In the genomic region with DNA sequence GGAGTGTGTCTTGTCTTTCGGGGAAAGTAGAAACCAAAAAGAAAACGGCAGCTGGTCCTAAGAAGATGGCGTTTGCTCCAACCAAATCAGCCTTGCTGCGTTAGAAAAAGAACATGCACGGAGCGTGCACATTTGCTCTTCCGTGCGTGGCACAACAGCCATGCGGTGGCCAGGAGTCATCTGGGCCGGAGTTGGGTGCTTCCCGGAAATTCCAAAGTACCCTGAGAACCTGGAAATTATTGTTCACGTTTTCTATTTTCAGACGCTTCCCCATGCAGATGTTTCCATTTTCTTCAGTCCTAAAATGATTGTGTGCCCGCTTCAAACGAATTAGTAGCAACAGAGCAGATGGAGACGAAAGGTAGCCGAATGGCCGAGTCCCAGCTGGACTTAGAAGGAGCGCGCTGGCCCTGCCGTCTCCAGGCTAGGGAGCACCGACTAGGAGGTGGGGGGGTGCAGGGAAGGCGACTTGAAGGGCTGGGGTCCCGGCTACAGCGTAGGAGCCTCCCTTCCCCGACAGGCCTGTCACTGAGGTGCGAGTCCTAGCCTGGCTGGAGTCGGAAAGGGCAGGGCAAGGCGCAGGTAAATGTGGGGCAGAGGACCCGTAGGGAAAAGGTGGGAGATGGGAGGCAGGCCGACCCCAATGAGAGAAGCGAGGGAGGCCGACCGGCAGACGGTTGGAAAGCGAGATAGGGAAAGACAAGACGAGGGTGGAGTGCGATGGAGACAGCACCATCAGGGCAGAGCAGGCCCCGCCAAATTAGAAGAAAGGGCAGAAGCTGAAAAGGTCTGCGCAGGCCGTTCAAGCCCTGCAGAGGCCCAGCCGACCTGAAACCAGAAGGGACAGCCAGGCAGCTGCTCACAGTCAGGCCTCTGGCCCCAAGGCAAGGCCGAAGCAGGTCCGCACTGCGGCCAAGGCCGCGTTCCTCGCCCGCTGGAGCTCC, we compare ENCODE assay signal across 14 cellular contexts. TPM values are rescaled to one million over a fixed set of nuclear protein-coding genes. Genes with fewer than 3 reads are reported as not detected.
DNase-seq lines count a peak whose midpoint lies in the region; ATAC-seq and TF ChIP-seq lines count a peak whose summit lies in the region.
"Had no signal": no experiment of that assay in that cellular context is flagged by ENCODE, and none has a peak within 500 bp of the region (broad histone marks: within the 10 kb centered on the region; RNA-seq: fewer than 3 reads in every experiment).

No MANE protein-coding gene starts in this region.

- no peak for ATAC-seq in HG02973 (IDR thresholded peaks at IDR 0.05; ENCODE audit: unreplicated experiment)

- H3K27me3 ChIP-seq in CD8-positive, alpha-beta memory T cell (ENCODE audit: insufficient read depth, low read length, poor library complexity, severe bottlenecking): peaks cover 66% of the 10 kb centered on the region

- CTCF ChIA-PET in CD8-positive, alpha-beta memory T cell (lab: Charles Lee): interaction anchor here (4.0 kb wide), 1 partner anchor 9 kb away, joined by 16 read pairs; no protein-coding TSS in a partner anchor

- H3K27ac Mint-ChIP-seq in CD8-positive, alpha-beta memory T cell: peak overlapping the region in 1 of 8 donors; percentile 62
- H3K27ac Mint-ChIP-seq in IgD-negative memory B cell (peak overlapping the region; percentile 48 to 87 (median 74)), chondrocyte (ENCODE audit: unreplicated experiment) (no peak overlapping the region), neural crest cell (ENCODE audit: unreplicated experiment) (no peak overlapping the region)

- H3K36me3 Mint-ChIP-seq in CD8-positive, alpha-beta memory T cell: no peaks in the 10 kb centered on the region
- H3K36me3 Mint-ChIP-seq in IgD-negative memory B cell (peaks cover 1% of the 10 kb centered on the region), chondrocyte (ENCODE audit: low read depth) (peaks cover 5% of the 10 kb centered on the region), neural crest cell (ENCODE audit: low read depth) (peaks cover 6% of the 10 kb centered on the region)

- H3K9me3 Mint-ChIP-seq in CD8-positive, alpha-beta memory T cell: no peaks in the 10 kb centered on the region
- peaks cover 0 to 2% (median 0%) of the 10 kb centered on the region in 3 donors for H3K9me3 Mint-ChIP-seq in IgD-negative memory B cell
- H3K9me3 Mint-ChIP-seq in chondrocyte (ENCODE audit: low read depth): peaks cover 6% of the 10 kb centered on the region
- H3K9me3 Mint-ChIP-seq in neural crest cell: no peaks in the 10 kb centered on the region

- no peak overlapping the region for H3K27ac ChIP-seq in CD8-positive, alpha-beta memory T cell (ENCODE audit: low read depth, low read length)

- peak overlapping the region in 6 of 7 donors; percentile 31 to 71 (median 64) for H3K4me3 Mint-ChIP-seq in CD8-positive, alpha-beta memory T cell
- H3K4me3 Mint-ChIP-seq in IgD-negative memory B cell (peak overlapping the region; percentile 65 to 83 (median 74)), chondrocyte (ENCODE audit: unreplicated experiment) (peak overlapping the region; percentile 28), neural crest cell (peak overlapping the region; percentile 73)

- H3K36me3 ChIP-seq in CD8-positive, alpha-beta memory T cell (ENCODE audit: insufficient read depth, low read length): no peaks in the 10 kb centered on the region

- H3K27me3 Mint-ChIP-seq in CD8-positive, alpha-beta memory T cell: peaks cover 53 to 65% of the 10 kb centered on the region in 2 donors
- H3K27me3 Mint-ChIP-seq in IgD-negative memory B cell (peaks cover 63% of the 10 kb centered on the region), chondrocyte (ENCODE audit: low read depth) (peaks cover 67% of the 10 kb centered on the region), neural crest cell (ENCODE audit: low read depth) (peaks cover 91% of the 10 kb centered on the region)

- H3K4me3 ChIP-seq in CD8-positive, alpha-beta memory T cell (ENCODE audit: low read length): no peak overlapping the region

- no peaks in the 10 kb centered on the region for H3K9me3 ChIP-seq in CD8-positive, alpha-beta memory T cell (ENCODE audit: low read length)

- POLR2A ChIA-PET in CD8-positive, alpha-beta memory T cell (lab: Charles Lee): no interaction called here

- H3K4me1 ChIP-seq in CD8-positive, alpha-beta memory T cell (ENCODE audit: insufficient read depth, low read length): peaks cover 30% of the 10 kb centered on the region

- H3K4me1 Mint-ChIP-seq in CD8-positive, alpha-beta memory T cell: peaks cover 35 to 61% (median 42%) of the 10 kb centered on the region in 3 donors
- peaks cover 17 to 32% (median 31%) of the 10 kb centered on the region in 3 donors for H3K4me1 Mint-ChIP-seq in IgD-negative memory B cell
- peaks cover 28% of the 10 kb centered on the region for H3K4me1 Mint-ChIP-seq in chondrocyte (ENCODE audit: low read depth)
- peaks cover 23% of the 10 kb centered on the region for H3K4me1 Mint-ChIP-seq in neural crest cell

- TF ChIP-seq CTCF in chondrocyte (IDR thresholded peaks at IDR 0.05) (no peak), neural crest cell (conservative IDR thresholded peaks at IDR 0.05) (no peak)

- no peak for DNase-seq in CD8-positive, alpha-beta memory T cell
- DNase-seq in chondrocyte (ENCODE audit: low spot score) (peak; percentile 69), neural crest cell (ENCODE audit: low read depth, low spot score) (no peak), NCI-H446 treated with DMSO at 0.1 percent for 48 hours (lab: John Stamatoyannopoulos, UW) (no peak), glomerular visceral epithelial cell (ENCODE audit: extremely low spot score) (no peak), NCI-H526 treated with DMSO at 0.1 percent for 48 hours (lab: John Stamatoyannopoulos, UW) (no peak)
- DNase-seq: activated CD4-positive, CD25-positive, alpha-beta regulatory T cell treated with anti-CD3 and anti-CD28 coated beads, Interleukin-2, amount 50 U/mL, for 72 hours; DMS79; NCI-H345; SHP77; stimulated activated naive CD4-positive, alpha-beta T cell had no signal

RNA-seq across cellular contexts. Expression of a gene that starts 1.4 kb away (rescaled TPM):
- not detected for total RNA-seq in CD8-positive, alpha-beta memory T cell
- polyA plus RNA-seq in CD8-positive, alpha-beta memory T cell: not detected
- 0.33 TPM for polyA plus RNA-seq in IgD-negative memory B cell
- 0.77 to 6.7 TPM (median 2.1 TPM) in 3 replicates for total RNA-seq in chondrocyte
- total RNA-seq in neural crest cell: 0.23 TPM in 1 of 2 replicates, not detected in the other
- polyA plus RNA-seq: neural cell had no signal

Comparison
In these comparisons a context has a peak if more than half of its experiments do, and no peak if none do; other contexts are left out.
1. H3K27ac Mint-ChIP-seq: peak in IgD-negative memory B cell (3 of 3); none in chondrocyte (single experiment) and neural crest cell (single experiment).
2. Peak in every context shown above with its lines, with median percentiles within 50 percentile points of each other: H3K4me3 Mint-ChIP-seq.